16 cellular contexts compared by ENCODE assay signal in the genomic region with DNA sequence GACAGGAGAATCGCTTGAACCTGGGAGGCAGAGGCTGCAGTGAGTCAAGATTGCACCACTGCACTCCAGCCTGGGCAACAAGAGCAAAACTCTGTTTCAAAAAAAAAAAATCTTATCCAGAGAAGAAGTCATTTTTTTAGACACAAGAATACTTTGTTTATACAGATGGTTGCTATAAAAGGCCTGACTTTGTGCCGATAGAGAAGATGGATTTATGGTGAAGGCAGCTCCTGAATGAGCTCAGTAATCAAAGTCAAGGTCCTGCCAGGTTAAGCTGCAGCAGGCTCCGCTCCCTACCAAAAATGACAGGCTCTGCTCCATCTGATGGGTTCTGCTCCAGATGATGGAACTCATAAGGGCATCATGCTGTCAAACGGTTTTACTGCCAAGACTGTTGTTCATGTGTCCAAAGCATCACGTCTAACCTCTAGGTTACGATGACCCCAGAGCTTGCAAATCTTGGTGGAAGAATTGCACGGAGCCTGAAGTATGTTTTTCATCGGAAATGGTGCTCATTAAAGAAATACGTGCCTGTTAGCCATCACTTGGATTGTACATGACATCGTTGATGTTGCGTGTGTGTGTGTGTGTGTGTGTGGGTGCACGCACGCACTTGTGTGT. TPM values are rescaled to one million over a fixed set of nuclear protein-coding genes. Genes with fewer than 3 reads are reported as not detected.
DNase-seq lines count a peak whose midpoint lies in the region; ATAC-seq and TF ChIP-seq lines count a peak whose summit lies in the region.
"Had no signal": no experiment of that assay in that cellular context is flagged by ENCODE, and none has a peak within 500 bp of the region (broad histone marks: within the 10 kb centered on the region; RNA-seq: fewer than 3 reads in every experiment).

No MANE protein-coding gene starts in this region.

- no peaks in the 10 kb centered on the region for H3K36me3 Mint-ChIP-seq in CD8-positive, alpha-beta T cell
- peaks cover 29% of the 10 kb centered on the region for H3K36me3 Mint-ChIP-seq in activated T-helper 17 cell treated with anti-CD3 and anti-CD28 coated beads, Interleukin-2, amount 50 U/mL, for 72 hours (ENCODE audit: low read depth)

- H3K4me3 Mint-ChIP-seq in CD8-positive, alpha-beta T cell, result no peak overlapping the region
- H3K4me3 Mint-ChIP-seq in activated T-helper 17 cell treated with anti-CD3 and anti-CD28 coated beads, Interleukin-2, amount 50 U/mL, for 72 hours, result no peak overlapping the region
- H3K4me3 Mint-ChIP-seq: dendritic cell treated with granulocyte-macrophage colony-stimulating factor and Interleukin-4, amounts not matched to agents 40 ng/mL and 50 ng/mL, for 4 days; neural crest cell; stimulated activated naive B cell treated with anti-CD40 and anti-IgM and Interleukin-4, amounts not matched to agents 10 μg/mL and 1 μg/mL and 100 μg/mL, for 72 hours had no signal

- H3K27me3 Mint-ChIP-seq in CD8-positive, alpha-beta T cell (ENCODE audit: low read depth), result peaks cover 6% of the 10 kb centered on the region
- peaks cover 6% of the 10 kb centered on the region for H3K27me3 Mint-ChIP-seq in activated T-helper 17 cell treated with anti-CD3 and anti-CD28 coated beads, Interleukin-2, amount 50 U/mL, for 72 hours

- 65 to 70% methylated on average over 13 of the region's 13 CpGs for WGBS in body of pancreas, 2 donors

- CTCF ChIA-PET in CD8-positive, alpha-beta T cell (lab: Charles Lee), result no interaction called here

- H3K4me1 ChIP-seq in thoracic aorta (ENCODE audit: control insufficient read depth in 1 of 2, low read depth in 2 of 2) (peaks cover 47 to 90% of the 10 kb centered on the region in 2 donors), body of pancreas (peaks cover 22% of the 10 kb centered on the region)
- H3K4me1 ChIP-seq in CD8-positive, alpha-beta T cell (ENCODE audit: insufficient read depth, low read length), result no peaks in the 10 kb centered on the region

- peaks cover 3% of the 10 kb centered on the region for H3K9me3 ChIP-seq in thoracic aorta
- H3K9me3 ChIP-seq in CD8-positive, alpha-beta T cell (ENCODE audit: low read length), result no peaks in the 10 kb centered on the region
- no peaks in the 10 kb centered on the region for H3K9me3 ChIP-seq in body of pancreas

- peaks cover 2% of the 10 kb centered on the region for H3K4me1 Mint-ChIP-seq in CD8-positive, alpha-beta T cell (ENCODE audit: low read depth)
- peaks cover 32% of the 10 kb centered on the region for H3K4me1 Mint-ChIP-seq in activated T-helper 17 cell treated with anti-CD3 and anti-CD28 coated beads, Interleukin-2, amount 50 U/mL, for 72 hours
- H3K4me1 Mint-ChIP-seq: neural crest cell had no signal

- TF ChIP-seq POLR2A in body of pancreas (IDR thresholded peaks at IDR 0.05), result no peak

- H3K27me3 ChIP-seq in thoracic aorta (replicated peaks; ENCODE audit: insufficient read depth) (no peaks in the 10 kb centered on the region), body of pancreas (no peaks in the 10 kb centered on the region)
- H3K27me3 ChIP-seq in CD8-positive, alpha-beta T cell (ENCODE audit: insufficient read depth, low read length), result no peaks in the 10 kb centered on the region

- no peak overlapping the region for H3K4me3 ChIP-seq in thoracic aorta
- no peak overlapping the region for H3K4me3 ChIP-seq in CD8-positive, alpha-beta T cell (ENCODE audit: low read depth, low read length)
- H3K4me3 ChIP-seq in body of pancreas, result no peak overlapping the region

- DNase-seq in HCEC 1CT (peak; percentile 57), brain pericyte (ENCODE audit: low read depth, low spot score) (peak; percentile 57), left ventricle myocardium superior (no peak), thoracic aorta (ENCODE audit: low spot score) (no peak), body of pancreas (no peak)
- no peak for DNase-seq in CD8-positive, alpha-beta T cell
- DNase-seq: activated CD4-positive, alpha-beta T cell treated with anti-CD3 and anti-CD28 coated beads for 48 hours; NCI-H1417; NK-92 treated with Interleukin-12 subunit alpha and Interleukin-12 subunit beta, amount 100 ng/mL, for 24 hours; stimulated activated naive B cell treated with anti-CD40 and anti-IgM and Interleukin-4, amounts not matched to agents 10 μg/mL and 1 μg/mL and 100 μg/mL, for 72 hours had no signal

- H3K27ac ChIP-seq in thoracic aorta, result peak overlapping the region; percentile 91 to 94
- no peak overlapping the region for H3K27ac ChIP-seq in CD8-positive, alpha-beta T cell (ENCODE audit: low read depth, low read length)
- H3K27ac ChIP-seq in body of pancreas, result no peak overlapping the region
- H3K27ac ChIP-seq: HL-60, KMS-11 had no signal

- H3K9me3 Mint-ChIP-seq in CD8-positive, alpha-beta T cell, result peaks cover 3% of the 10 kb centered on the region
- H3K9me3 Mint-ChIP-seq in activated T-helper 17 cell treated with anti-CD3 and anti-CD28 coated beads, Interleukin-2, amount 50 U/mL, for 72 hours, result peaks cover 11% of the 10 kb centered on the region

- TF ChIP-seq CTCF in thoracic aorta (IDR thresholded peaks at IDR 0.05) (no peak), body of pancreas (IDR thresholded peaks at IDR 0.05) (no peak)
- TF ChIP-seq CTCF in CD8-positive, alpha-beta T cell (IDR thresholded peaks at IDR 0.05), result no peak

- intact Hi-C loops in left ventricle myocardium superior (cut with micrococcal nuclease) (no loop called here), body of pancreas (cut with DNase I) (no loop called here)
- intact Hi-C loops in CD8-positive, alpha-beta T cell (cut with DNase I, micrococcal nuclease), result no loop called here

- POLR2A ChIA-PET in CD8-positive, alpha-beta T cell (lab: Charles Lee), result no interaction called here

- H3K36me3 ChIP-seq in thoracic aorta (no peaks in the 10 kb centered on the region), body of pancreas (replicated peaks in 1 of 2; ENCODE audit: insufficient read depth in 1 of 2, low read depth in 2 of 2) (no peaks in the 10 kb centered on the region)
- no peaks in the 10 kb centered on the region for H3K36me3 ChIP-seq in CD8-positive, alpha-beta T cell (ENCODE audit: insufficient read depth, low read length)

- no peak overlapping the region for H3K27ac Mint-ChIP-seq in CD8-positive, alpha-beta T cell
- H3K27ac Mint-ChIP-seq in activated T-helper 17 cell treated with anti-CD3 and anti-CD28 coated beads, Interleukin-2, amount 50 U/mL, for 72 hours, result no peak overlapping the region
- H3K27ac Mint-ChIP-seq: dendritic cell treated with granulocyte-macrophage colony-stimulating factor and Interleukin-4, amounts not matched to agents 40 ng/mL and 50 ng/mL, for 4 days; stimulated activated naive B cell treated with anti-CD40 and anti-IgM and Interleukin-4, amounts not matched to agents 10 μg/mL and 1 μg/mL and 100 μg/mL, for 72 hours had no signal

- ATAC-seq in left ventricle myocardium superior (peak; percentile 2), thoracic aorta (ENCODE audit: insufficient number of reproducible peaks, low FRiP score, low read depth) (no peak), body of pancreas (no peak)
- ATAC-seq in CD8-positive, alpha-beta T cell, result no peak
- ATAC-seq in activated T-helper 17 cell treated with anti-CD3 and anti-CD28 coated beads, Interleukin-2, amount 50 U/mL, for 72 hours (replicated peaks), result no peak
- ATAC-seq: esophagus mucosa; stimulated activated naive B cell treated with anti-CD40 and anti-IgM and Interleukin-4, amounts not matched to agents 10 μg/mL and 1 μg/mL and 100 μg/mL, for 72 hours had no signal

RNA-seq across cellular contexts. Expression of a gene that starts 19.1 kb away (rescaled TPM):
- 24.0 TPM for total RNA-seq in left ventricle myocardium superior
- 100 to 1,000 TPM; 397 to 465 TPM for total RNA-seq in thoracic aorta
- not detected for total RNA-seq in CD8-positive, alpha-beta T cell
- total RNA-seq in body of pancreas, result 10 to 100 TPM in 1 of 2 donors, 1 to 10 TPM in 1; 9.9 to 10.9 TPM
- 1 to 10 TPM in 1 of 2 donors, under 1 TPM in 1; 0.56 to 2.3 TPM for total RNA-seq in activated T-helper 17 cell treated with anti-CD3 and anti-CD28 coated beads, Interleukin-2, amount 50 U/mL, for 72 hours

Comparison
In these comparisons a context has a peak if more than half of its experiments do, and no peak if none do; other contexts are left out.
1. DNase-seq: peak in HCEC 1CT (single experiment) and brain pericyte (single experiment); none in left ventricle myocardium superior (single experiment), thoracic aorta (single experiment), CD8-positive, alpha-beta T cell (0 of 7) and body of pancreas (0 of 4).
2. H3K27ac ChIP-seq: peak in thoracic aorta (2 of 2); none in CD8-positive, alpha-beta T cell (single experiment) and body of pancreas (0 of 4).
3. RNA of a gene that starts 19.1 kb away (total RNA-seq): 397 to 465 TPM in thoracic aorta; 24.0 TPM in left ventricle myocardium superior (single experiment), 9.9 to 10.9 TPM in body of pancreas, 0.56 to 2.3 TPM in activated T-helper 17 cell treated with anti-CD3 and anti-CD28 coated beads, Interleukin-2, amount 50 U/mL, for 72 hours and not detected in CD8-positive, alpha-beta T cell; every median in the first group is over 10 times any median in the second.